Comparison of ENCODE assay signal across 8 cellular contexts in the genomic region with DNA sequence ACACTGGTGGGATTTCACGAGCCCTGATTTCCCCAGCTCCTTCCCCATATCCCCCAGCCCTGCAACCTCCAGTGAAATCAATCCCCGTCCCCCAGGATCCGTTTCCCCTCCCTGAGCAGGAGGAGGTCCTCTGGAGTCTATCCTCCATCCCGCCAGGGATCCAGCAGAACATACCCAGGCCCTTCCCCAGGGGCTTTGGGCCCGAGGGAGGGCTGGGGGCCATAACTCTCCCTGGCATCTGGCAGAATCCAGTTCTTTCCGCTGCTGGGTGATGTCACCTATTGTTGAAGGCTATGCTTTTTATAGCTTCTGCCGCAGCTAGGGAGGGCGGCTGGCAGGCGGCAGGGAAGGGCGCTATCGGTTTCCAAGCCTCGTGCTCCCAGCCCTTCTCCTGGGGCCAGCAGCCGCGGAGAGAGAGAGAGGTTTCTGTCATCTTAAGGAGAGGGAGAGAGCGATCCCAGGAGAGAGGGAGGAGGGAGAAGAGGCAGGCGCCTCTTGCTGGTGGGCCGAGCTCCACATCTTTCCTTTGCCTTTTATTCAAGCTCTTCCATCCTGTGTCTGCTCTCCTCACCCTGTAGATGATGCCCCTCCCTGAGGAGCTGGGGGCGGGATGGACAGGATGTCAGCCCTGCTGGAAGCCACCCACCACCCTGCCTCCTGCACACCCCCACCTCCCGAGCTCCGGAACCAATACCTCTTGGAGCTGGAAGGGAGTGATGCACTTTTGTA.
DNase-seq lines count a peak whose midpoint lies in the region; ATAC-seq and TF ChIP-seq lines count a peak whose summit lies in the region.

No MANE protein-coding gene starts in this region.

- no peaks in the 10 kb centered on the region for H3K36me3 ChIP-seq in adipocyte (ENCODE audit: control insufficient read depth, insufficient read depth, low read length, severe bottlenecking)
- no peaks in the 10 kb centered on the region for H3K36me3 ChIP-seq in spleen

- no peak overlapping the region for H3K27ac Mint-ChIP-seq in activated T-helper 1 cell treated with anti-CD3 and anti-CD28 coated beads, Interleukin-12 subunit alpha, Interleukin-12 subunit beta, Interleukin-2, Interleukin-4 antibody, amounts not matched to agents 30 ng/mL and 10 ng/mL and 1 ng/mL, durations not matched to agents 14 hours and 24 hours and 36 hours

- H3K4me3 ChIP-seq in adipocyte (ENCODE audit: low read length) (peak overlapping the region; percentile 12), spleen (no peak overlapping the region)

- peaks cover 6% of the 10 kb centered on the region for H3K27me3 Mint-ChIP-seq in activated T-helper 1 cell treated with anti-CD3 and anti-CD28 coated beads, Interleukin-12 subunit alpha, Interleukin-12 subunit beta, Interleukin-2, Interleukin-4 antibody, amounts not matched to agents 30 ng/mL and 10 ng/mL and 1 ng/mL, durations not matched to agents 14 hours and 24 hours and 36 hours (ENCODE audit: insufficient read depth)

- DNase-seq in MV-4-11 (lab: John Stamatoyannopoulos, UW) (peak; percentile 30), adipocyte (ENCODE audit: low read depth) (peak; percentile 27), iPS DF 19.7 (ENCODE audit: low read depth, low spot score) (peak; percentile 12), spleen (peak; percentile 72), mesenteric fat pad (ENCODE audit: low spot score) (no peak), GOT3 (lab: John Stamatoyannopoulos, UW) (no peak)
- DNase-seq in activated T-helper 1 cell treated with anti-CD3 and anti-CD28 coated beads, Interleukin-12 subunit alpha, Interleukin-12 subunit beta, Interleukin-2, Interleukin-4 antibody, amounts not matched to agents 30 ng/mL and 10 ng/mL and 1 ng/mL, durations not matched to agents 14 hours and 24 hours and 36 hours (ENCODE audit: low spot score), result no peak

- ATAC-seq in HG02840 (IDR thresholded peaks at IDR 0.05; ENCODE audit: low FRiP score, unreplicated experiment), result no peak

- no peaks in the 10 kb centered on the region for H3K4me1 Mint-ChIP-seq in activated T-helper 1 cell treated with anti-CD3 and anti-CD28 coated beads, Interleukin-12 subunit alpha, Interleukin-12 subunit beta, Interleukin-2, Interleukin-4 antibody, amounts not matched to agents 30 ng/mL and 10 ng/mL and 1 ng/mL, durations not matched to agents 14 hours and 24 hours and 36 hours (ENCODE audit: low read depth)

- H3K36me3 Mint-ChIP-seq in activated T-helper 1 cell treated with anti-CD3 and anti-CD28 coated beads, Interleukin-12 subunit alpha, Interleukin-12 subunit beta, Interleukin-2, Interleukin-4 antibody, amounts not matched to agents 30 ng/mL and 10 ng/mL and 1 ng/mL, durations not matched to agents 14 hours and 24 hours and 36 hours (ENCODE audit: low read depth), result no peaks in the 10 kb centered on the region

- H3K4me1 ChIP-seq in adipocyte (ENCODE audit: control insufficient read depth, insufficient read depth, low read length), result peaks cover 15% of the 10 kb centered on the region
- H3K4me1 ChIP-seq in spleen, result peaks cover 12 to 41% (median 26%) of the 10 kb centered on the region in 6 donors

- no peaks in the 10 kb centered on the region for H3K9me3 ChIP-seq in adipocyte (ENCODE audit: control insufficient read depth, low read length)
- no peaks in the 10 kb centered on the region for H3K9me3 ChIP-seq in spleen

- H3K27me3 ChIP-seq in adipocyte (replicated peaks; ENCODE audit: control insufficient read depth, insufficient read depth, low read length), result no peaks in the 10 kb centered on the region
- no peaks in the 10 kb centered on the region for H3K27me3 ChIP-seq in spleen (replicated peaks in 1 of 7)

- intact Hi-C loops in spleen (cut with DNase I; ENCODE audit: low total_unique reads), result no loop called here
- intact Hi-C loops in activated T-helper 1 cell treated with anti-CD3 and anti-CD28 coated beads, Interleukin-12 subunit alpha, Interleukin-12 subunit beta, Interleukin-2, Interleukin-4 antibody, amounts not matched to agents 30 ng/mL and 10 ng/mL and 1 ng/mL, durations not matched to agents 14 hours and 24 hours and 36 hours (cut with micrococcal nuclease), result no loop called here

- WGBS in spleen, 5 donors, result 32 to 47% (median 41%) methylated on average over 15 to 20 of the region's 20 CpGs

- H3K9me3 Mint-ChIP-seq in activated T-helper 1 cell treated with anti-CD3 and anti-CD28 coated beads, Interleukin-12 subunit alpha, Interleukin-12 subunit beta, Interleukin-2, Interleukin-4 antibody, amounts not matched to agents 30 ng/mL and 10 ng/mL and 1 ng/mL, durations not matched to agents 14 hours and 24 hours and 36 hours, result no peaks in the 10 kb centered on the region

- TF ChIP-seq POLR2A in spleen (IDR thresholded peaks at IDR 0.05), result no peak

- no peak overlapping the region for H3K4me3 Mint-ChIP-seq in activated T-helper 1 cell treated with anti-CD3 and anti-CD28 coated beads, Interleukin-12 subunit alpha, Interleukin-12 subunit beta, Interleukin-2, Interleukin-4 antibody, amounts not matched to agents 30 ng/mL and 10 ng/mL and 1 ng/mL, durations not matched to agents 14 hours and 24 hours and 36 hours

- no peak for TF ChIP-seq CTCF in spleen (IDR thresholded peaks at IDR 0.05 in 8 of 11, conservative IDR thresholded peaks at IDR 0.05 in 3 of 11)

- H3K27ac ChIP-seq in spleen, result peak overlapping the region in 4 of 8 donors; percentile 17 to 58 (median 27)

- peak overlapping the region; percentile 31 for H3K9ac ChIP-seq in adipocyte (ENCODE audit: low read length)

Comparison
In these comparisons a context has a peak if more than half of its experiments do, and no peak if none do; other contexts are left out.
1. DNase-seq: peak in MV-4-11 (single experiment), adipocyte (single experiment), iPS DF 19.7 (single experiment) and spleen (single experiment); none in activated T-helper 1 cell treated with anti-CD3 and anti-CD28 coated beads, Interleukin-12 subunit alpha, Interleukin-12 subunit beta, Interleukin-2, Interleukin-4 antibody, amounts not matched to agents 30 ng/mL and 10 ng/mL and 1 ng/mL, durations not matched to agents 14 hours and 24 hours and 36 hours (single experiment), mesenteric fat pad (single experiment) and GOT3 (single experiment).